In genomic region chr2:88416016-88416663, GRCh38 we compare ENCODE assay signal across 23 cellular contexts. TPM values are rescaled to one million over a fixed set of nuclear protein-coding genes. Genes with fewer than 3 reads are reported as not detected.
DNase-seq lines count a peak whose midpoint lies in the region; ATAC-seq and TF ChIP-seq lines count a peak whose summit lies in the region.
"Had no signal": no experiment of that assay in that cellular context is flagged by ENCODE, and none has a peak within 500 bp of the region (broad histone marks: within the 10 kb centered on the region; RNA-seq: fewer than 3 reads in every experiment).

No MANE protein-coding gene starts in this region.

- TF ChIP-seq CTCF in WTC11 (IDR thresholded peaks at IDR 0.05) (no peak), hepatocyte (IDR thresholded peaks at IDR 0.05; ENCODE audit: poor library complexity) (no peak)

- H3K27me3 Mint-ChIP-seq in WTC11 (ENCODE audit: low read depth): peaks cover 4% of the 10 kb centered on the region

- no peaks in the 10 kb centered on the region for H3K79me2 ChIP-seq in hepatocyte

- no peaks in the 10 kb centered on the region for H3K9me3 ChIP-seq in iPS DF 6.9 (ENCODE audit: control insufficient read depth, insufficient read depth, low read length)
- no peaks in the 10 kb centered on the region for H3K9me3 ChIP-seq in hepatocyte (ENCODE audit: low read depth)
- H3K9me3 ChIP-seq: BE2C, SJCRH30 had no signal

- H3K4me1 ChIP-seq in iPS DF 6.9 (ENCODE audit: control insufficient read depth, insufficient read depth, low read length): no peaks in the 10 kb centered on the region
- H3K4me1 ChIP-seq in hepatocyte (ENCODE audit: insufficient read depth): no peaks in the 10 kb centered on the region
- H3K4me1 ChIP-seq: BE2C, SJCRH30 had no signal

- H3K4me3 Mint-ChIP-seq in WTC11: peak overlapping the region; percentile 7
- H3K4me3 Mint-ChIP-seq: CD4-positive, CD25-positive, alpha-beta regulatory T cell had no signal

- no peaks in the 10 kb centered on the region for H3K9me3 Mint-ChIP-seq in WTC11
- H3K9me3 Mint-ChIP-seq: CD4-positive, CD25-positive, alpha-beta regulatory T cell had no signal

- CTCF ChIA-PET in WTC11 (lab: Charles Lee): interaction anchor here (0.6 to 1.8 kb wide), 7 partner anchors 13 to 246 kb away, joined by 3 to 6 read pairs (median 3); partner anchors contain the start of gene THNSL2

- H3K4me2 ChIP-seq in hepatocyte: no peak overlapping the region

- H2AFZ ChIP-seq in hepatocyte: no peak overlapping the region
- H2AFZ ChIP-seq: GM23248 had no signal

- H3K36me3 Mint-ChIP-seq in WTC11: no peaks in the 10 kb centered on the region
- H3K36me3 Mint-ChIP-seq: CD4-positive, CD25-positive, alpha-beta regulatory T cell had no signal

- peaks cover 49% of the 10 kb centered on the region for H3K4me1 Mint-ChIP-seq in WTC11
- H3K4me1 Mint-ChIP-seq: CD4-positive, CD25-positive, alpha-beta regulatory T cell had no signal

- no CpG with 5 or more reads among the region's 6 CpGs for WGBS in iPS DF 6.9 (ENCODE audit: insufficient coverage, insufficient read length)
- WGBS in hepatocyte (ENCODE audit: low lambda C conversion rate, missing lambda C conversion rate): 45% methylated on average over 6 of the region's 6 CpGs

- H3K27ac Mint-ChIP-seq in WTC11: peak overlapping the region; percentile 96
- H3K27ac Mint-ChIP-seq: CD4-positive, CD25-positive, alpha-beta regulatory T cell had no signal

- peak; percentile 87 for ATAC-seq in WTC11
- ATAC-seq: GM12878 had no signal

- H3K27ac ChIP-seq in iPS DF 6.9 (ENCODE audit: low read length) (peak overlapping the region; percentile 30), hepatocyte (no peak overlapping the region)
- H3K27ac ChIP-seq: GM23248, SJCRH30 had no signal

- H3K27me3 ChIP-seq in H7 (ENCODE audit: control insufficient read depth, insufficient read depth, low read length) (no peaks in the 10 kb centered on the region), iPS DF 6.9 (ENCODE audit: control insufficient read depth, insufficient read depth, low read length) (no peaks in the 10 kb centered on the region), hepatocyte (no peaks in the 10 kb centered on the region)
- H3K27me3 ChIP-seq: BE2C had no signal

- no peaks in the 10 kb centered on the region for H3K36me3 ChIP-seq in H7 (replicated peaks; ENCODE audit: control insufficient read depth, insufficient read depth, low read length)
- no peaks in the 10 kb centered on the region for H3K36me3 ChIP-seq in iPS DF 6.9 (ENCODE audit: control insufficient read depth, insufficient read depth, low read length)
- H3K36me3 ChIP-seq in hepatocyte (replicated peaks; ENCODE audit: insufficient read depth, low read depth): no peaks in the 10 kb centered on the region
- H3K36me3 ChIP-seq: BE2C, SJCRH30 had no signal

- H3K9me2 ChIP-seq in hepatocyte (replicated peaks; ENCODE audit: insufficient read depth): no peaks in the 10 kb centered on the region

- DNase-seq in H7 (peak; percentile 66), WTC11 (ENCODE audit: low spot score) (peak; percentile 48), iPS DF 6.9 (ENCODE audit: low read depth, low spot score) (peak; percentile 54), left kidney (ENCODE audit: low read depth, low spot score) (peak; percentile 6), UCSD-AML1 (lab: John Stamatoyannopoulos, UW; ENCODE audit: unreplicated experiment) (no peak), D341Med (ENCODE audit: low spot score) (no peak), kidney tubule cell (ENCODE audit: low spot score) (no peak), hepatocyte (ENCODE audit: low spot score) (no peak)
- DNase-seq: BE2C; CD4-positive, CD25-positive, alpha-beta regulatory T cell; DMS 273 treated with DMSO at 0.1 percent for 48 hours; DMS79 treated with DMSO at 0.1 percent for 48 hours; GM23248; Kasumi-1; NCI-H1417; NCI-H1694 treated with DMSO at 0.1 percent for 48 hours; NCI-H2081 treated with DMSO at 0.1 percent for 48 hours; NCI-H2171 treated with DMSO at 0.1 percent for 48 hours; OCI-M1; SJCRH30 had no signal

- POLR2A ChIA-PET in WTC11 (lab: Charles Lee): interaction anchor here (0.6 kb wide), 1 partner anchor 30 kb away, joined by 3 read pairs; no protein-coding TSS in a partner anchor

- no peak overlapping the region for H3K4me3 ChIP-seq in H7 (ENCODE audit: insufficient read depth, low read depth, low read length)
- no peak overlapping the region for H3K4me3 ChIP-seq in iPS DF 6.9 (ENCODE audit: low read length)
- H3K4me3 ChIP-seq in hepatocyte: no peak overlapping the region
- H3K4me3 ChIP-seq: GM12878, GM23248, SJCRH30 had no signal

- no peaks in the 10 kb centered on the region for H4K20me1 ChIP-seq in hepatocyte (ENCODE audit: insufficient read depth, poor library complexity, severe bottlenecking)

TF ChIP-seq in WTC11, 78 proteins besides CTCF, POLR2A, EP300 and RAD21:
- TF ChIP-seq TEAD1 (CRISPR knock-in tag; IDR thresholded peaks at IDR 0.05) (peak; percentile 37; the same call in 1 of the 2 replicates), ZNF423 (CRISPR knock-in tag; IDR thresholded peaks at IDR 0.05) (peak; percentile 97), FOXK1 (CRISPR knock-in tag; IDR thresholded peaks at IDR 0.05) (no peak)
- TF ChIP-seq, protein P1, sequence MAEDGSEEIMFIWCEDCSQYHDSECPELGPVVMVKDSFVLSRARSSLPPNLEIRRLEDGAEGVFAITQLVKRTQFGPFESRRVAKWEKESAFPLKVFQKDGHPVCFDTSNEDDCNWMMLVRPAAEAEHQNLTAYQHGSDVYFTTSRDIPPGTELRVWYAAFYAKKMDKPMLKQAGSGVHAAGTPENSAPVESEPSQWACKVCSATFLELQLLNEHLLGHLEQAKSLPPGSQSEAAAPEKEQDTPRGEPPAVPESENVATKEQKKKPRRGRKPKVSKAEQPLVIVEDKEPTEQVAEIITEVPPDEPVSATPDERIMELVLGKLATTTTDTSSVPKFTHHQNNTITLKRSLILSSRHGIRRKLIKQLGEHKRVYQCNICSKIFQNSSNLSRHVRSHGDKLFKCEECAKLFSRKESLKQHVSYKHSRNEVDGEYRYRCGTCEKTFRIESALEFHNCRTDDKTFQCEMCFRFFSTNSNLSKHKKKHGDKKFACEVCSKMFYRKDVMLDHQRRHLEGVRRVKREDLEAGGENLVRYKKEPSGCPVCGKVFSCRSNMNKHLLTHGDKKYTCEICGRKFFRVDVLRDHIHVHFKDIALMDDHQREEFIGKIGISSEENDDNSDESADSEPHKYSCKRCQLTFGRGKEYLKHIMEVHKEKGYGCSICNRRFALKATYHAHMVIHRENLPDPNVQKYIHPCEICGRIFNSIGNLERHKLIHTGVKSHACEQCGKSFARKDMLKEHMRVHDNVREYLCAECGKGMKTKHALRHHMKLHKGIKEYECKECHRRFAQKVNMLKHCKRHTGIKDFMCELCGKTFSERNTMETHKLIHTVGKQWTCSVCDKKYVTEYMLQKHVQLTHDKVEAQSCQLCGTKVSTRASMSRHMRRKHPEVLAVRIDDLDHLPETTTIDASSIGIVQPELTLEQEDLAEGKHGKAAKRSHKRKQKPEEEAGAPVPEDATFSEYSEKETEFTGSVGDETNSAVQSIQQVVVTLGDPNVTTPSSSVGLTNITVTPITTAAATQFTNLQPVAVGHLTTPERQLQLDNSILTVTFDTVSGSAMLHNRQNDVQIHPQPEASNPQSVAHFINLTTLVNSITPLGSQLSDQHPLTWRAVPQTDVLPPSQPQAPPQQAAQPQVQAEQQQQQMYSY (CRISPR knock-in tag; IDR thresholded peaks at IDR 0.05): peak; percentile 34; the same call in 1 of the 2 replicates

RNA-seq across cellular contexts. Expression of gene FOXI3, which starts 36.4 kb away (rescaled TPM):
- 1.7 and 2.7 TPM in 2 replicates for total RNA-seq in H7 (2014; rRNA removed; shearing (Covaris generic))
- total RNA-seq in WTC11 (2021) (13.4 to 14.0 TPM (median 13.5 TPM) in 3 replicates), hepatocyte (not detected in 2 replicates)
- not detected in 2 replicates for polyA plus RNA-seq in hepatocyte
- total RNA-seq: CD4-positive, CD25-positive, alpha-beta regulatory T cell; GM12878; GM23248; MCF 10A; NCI-H460; SJCRH30 had no signal
- polyA plus RNA-seq: CD4-positive, CD25-positive, alpha-beta regulatory T cell; GM12878; GM23248 had no signal

Comparison
In these comparisons a context has a peak if more than half of its experiments do, and no peak if none do; other contexts are left out.
1. DNase-seq: peak in H7 (single experiment), WTC11 (single experiment), iPS DF 6.9 (single experiment) and left kidney (single experiment); none in UCSD-AML1 (single experiment), D341Med (single experiment), kidney tubule cell (single experiment) and hepatocyte (single experiment).